ENCODE assay signal across 8 cellular contexts in the genomic region with DNA sequence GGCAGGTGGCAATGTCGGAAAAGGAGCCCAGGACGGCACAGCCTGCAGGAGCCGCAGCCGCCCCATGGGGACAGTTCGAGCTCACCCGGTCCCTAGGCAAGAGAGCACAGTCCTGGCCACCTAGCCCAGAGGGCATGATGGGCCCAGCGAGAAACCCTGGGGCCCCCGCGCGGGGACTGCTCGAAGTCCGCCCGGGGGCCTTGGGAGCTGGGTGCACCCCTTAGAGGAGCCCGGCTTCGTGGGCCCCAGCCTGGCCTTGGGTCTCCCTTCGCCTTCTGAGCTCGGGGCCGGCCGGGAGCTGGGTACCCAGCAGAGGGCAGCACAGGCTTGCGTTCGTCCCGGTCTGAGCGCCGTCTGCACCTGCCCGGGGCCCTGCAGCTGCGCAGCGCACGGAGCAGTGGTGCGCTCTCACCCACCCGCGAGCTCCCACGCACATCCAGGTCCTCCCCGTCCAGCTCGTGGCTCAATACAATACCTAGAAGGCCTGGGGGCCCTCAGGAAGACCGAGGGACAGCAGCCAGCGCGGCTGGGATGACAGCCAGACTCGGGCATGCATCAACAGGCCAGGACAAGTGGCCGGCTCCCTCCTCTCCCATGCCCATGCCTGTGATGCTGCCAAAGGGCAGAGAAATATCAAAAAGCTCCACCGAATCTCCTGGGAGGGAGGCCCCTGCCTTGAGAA.
DNase-seq lines count a peak whose midpoint lies in the region; ATAC-seq, FAIRE-seq and TF ChIP-seq lines count a peak whose summit lies in the region.

No MANE protein-coding gene starts in this region.

- no peak for FAIRE-seq in H54 (lab: Jason Lieb, UNC)

- peak; percentile 91 for ATAC-seq in Right ventricle myocardium inferior

- intact Hi-C loops in Right ventricle myocardium inferior (cut with DNase I) = no loop called here

- DNase-seq in EL (peak; percentile 67), H54 (ENCODE audit: insufficient read length, low spot score) (peak; percentile 54), LNCaP clone FGC (ENCODE audit: low read depth) (no peak), SK-MEL-5 (ENCODE audit: low read depth, low spot score) (peak; percentile 59), Right ventricle myocardium inferior (ENCODE audit: missing footprints) (peak; percentile 84), pons (ENCODE audit: low spot score) (peak; percentile 40), ureter (ENCODE audit: low spot score) (peak; percentile 76)
- DNase-seq in activated naive CD4-positive, alpha-beta T cell treated with anti-CD3 and anti-CD28 coated beads, Interleukin-2, amount 50 U/mL, for 16 hours = peak; percentile 76

- H3K4me3 ChIP-seq in LNCaP clone FGC (ENCODE audit: low read depth, low read length) = no peak overlapping the region

- in situ Hi-C loops in SK-MEL-5 (cut with HindIII; ENCODE audit: low pct_unique_long_range_greater_than_20kb, low sequenced_read_pairs) = loop anchor here (25.0 kb wide), 1 partner anchor 231 kb away; no protein-coding TSS in a partner anchor

- no peak for TF ChIP-seq POLR2A in H54 (IDR thresholded peaks at IDR 0.05; ENCODE audit: low read depth, low read length)

- TF ChIP-seq CTCF in LNCaP clone FGC (IDR thresholded peaks at IDR 0.05; ENCODE audit: control insufficient read depth, extremely low read depth, insufficient read depth) = peak; percentile 95
